Comparison of ENCODE assay signal across 24 cellular contexts in the genomic region with DNA sequence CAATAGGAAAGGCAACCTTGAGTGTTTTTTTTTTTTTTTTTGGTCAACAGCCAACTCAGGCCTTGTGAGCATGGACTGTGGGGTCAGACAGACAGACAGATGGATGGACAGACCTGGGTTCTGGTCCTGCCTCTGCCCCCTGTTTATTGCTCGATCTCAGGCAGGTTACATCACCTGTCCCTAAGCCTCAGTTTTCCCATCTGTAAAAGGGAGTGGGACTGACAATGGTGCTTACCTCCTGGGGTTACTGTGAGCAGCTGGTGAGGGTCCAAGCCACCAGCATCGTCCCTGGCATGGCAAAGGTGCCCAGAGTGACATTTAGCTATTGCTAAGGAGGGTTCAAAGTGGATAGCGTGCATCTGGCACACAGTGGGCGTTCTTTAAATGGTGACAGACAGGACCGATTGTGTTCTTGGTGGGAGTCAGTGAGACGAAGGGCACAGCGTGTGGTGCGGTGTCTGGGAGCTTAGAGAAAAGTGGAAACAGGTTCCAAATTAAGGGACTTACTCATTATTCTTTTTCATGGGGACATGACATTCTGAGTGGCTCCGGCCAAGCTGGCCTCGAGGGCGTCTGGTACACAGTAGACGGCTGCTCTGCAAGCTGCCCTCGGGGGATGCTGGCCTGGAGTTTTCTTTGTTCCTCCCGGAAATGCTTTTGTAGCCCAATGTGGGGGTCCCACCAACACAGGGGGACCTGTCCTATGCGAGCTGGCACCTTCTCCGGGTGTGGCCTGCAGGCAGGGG.
"Had no signal": no experiment of that assay in that cellular context is flagged by ENCODE, and none has a peak within 500 bp of the region (broad histone marks: within the 10 kb centered on the region; RNA-seq: fewer than 3 reads in every experiment).

No MANE protein-coding gene starts in this region.

- DNase-seq: activated CD4-positive, alpha-beta memory T cell treated with anti-CD3 and anti-CD28 coated beads for 36 hours; activated CD4-positive, alpha-beta T cell treated with anti-CD3 and anti-CD28 coated beads for 4 hours; activated gamma-delta T cell treated with Interleukin-2 at 50 U/mL for 16 hours; activated naive CD8-positive, alpha-beta T cell treated with anti-CD3 and anti-CD28 coated beads for 36 hours; activated T-cell treated with anti-CD3 and anti-CD28 coated beads for 4 hours; amniotic stem cell; central memory CD4-positive, alpha-beta T cell; dorsolateral prefrontal cortex; foreskin keratinocyte; mammary epithelial cell; mucosa of descending colon; naive B cell; spleen; stimulated activated CD4-positive, alpha-beta T cell treated with anti-CD3 and anti-CD28 coated beads, Interleukin-4, amount 100 ng/mL, for 4 hours; thyroid gland; uterus had no signal

- FAIRE-seq: colon, pancreas had no signal

- H3K9me3 Mint-ChIP-seq: activated CD4-positive, alpha-beta memory T cell treated with anti-CD3 and anti-CD28 coated beads for 36 hours; activated naive CD8-positive, alpha-beta T cell treated with anti-CD3 and anti-CD28 coated beads for 36 hours; activated T-helper 1 cell treated with anti-CD3 and anti-CD28 coated beads, Interleukin-12 subunit alpha, Interleukin-12 subunit beta, Interleukin-2, Interleukin-4 antibody, amounts not matched to agents 30 ng/mL and 10 ng/mL and 1 ng/mL, durations not matched to agents 14 hours and 24 hours and 36 hours; naive B cell; stimulated activated memory B cell treated with anti-CD40 and anti-IgM and Interleukin-4, amounts not matched to agents 10 μg/mL and 1 μg/mL and 100 μg/mL, for 72 hours; T-helper 2 cell treated with Interferon-gamma antibody and Interleukin-4, amounts not matched to agents 5 μg/mL and 100 μg/mL, for 36 hours; WTC11 had no signal

- H3K27me3 Mint-ChIP-seq: activated CD4-positive, alpha-beta memory T cell treated with anti-CD3 and anti-CD28 coated beads for 36 hours; activated naive CD8-positive, alpha-beta T cell treated with anti-CD3 and anti-CD28 coated beads for 36 hours had no signal

- H3K4me1 Mint-ChIP-seq: activated naive CD8-positive, alpha-beta T cell treated with anti-CD3 and anti-CD28 coated beads for 36 hours; naive B cell; stimulated activated memory B cell treated with anti-CD40 and anti-IgM and Interleukin-4, amounts not matched to agents 10 μg/mL and 1 μg/mL and 100 μg/mL, for 72 hours had no signal

- H3K4me3 Mint-ChIP-seq: activated CD4-positive, alpha-beta memory T cell treated with anti-CD3 and anti-CD28 coated beads for 36 hours; activated naive CD8-positive, alpha-beta T cell treated with anti-CD3 and anti-CD28 coated beads for 36 hours; activated T-helper 1 cell treated with anti-CD3 and anti-CD28 coated beads, Interleukin-12 subunit alpha, Interleukin-12 subunit beta, Interleukin-2, Interleukin-4 antibody, amounts not matched to agents 30 ng/mL and 10 ng/mL and 1 ng/mL, durations not matched to agents 14 hours and 24 hours and 36 hours; stimulated activated memory B cell treated with anti-CD40 and anti-IgM and Interleukin-4, amounts not matched to agents 10 μg/mL and 1 μg/mL and 100 μg/mL, for 72 hours; T-helper 2 cell treated with Interferon-gamma antibody and Interleukin-4, amounts not matched to agents 5 μg/mL and 100 μg/mL, for 36 hours; WTC11 had no signal

- H3K36me3 Mint-ChIP-seq: activated CD4-positive, alpha-beta memory T cell treated with anti-CD3 and anti-CD28 coated beads for 36 hours; activated naive CD8-positive, alpha-beta T cell treated with anti-CD3 and anti-CD28 coated beads for 36 hours; naive B cell; stimulated activated memory B cell treated with anti-CD40 and anti-IgM and Interleukin-4, amounts not matched to agents 10 μg/mL and 1 μg/mL and 100 μg/mL, for 72 hours; WTC11 had no signal

- H3K4me3 ChIP-seq: dorsolateral prefrontal cortex, left lung, mucosa of descending colon, pancreas, spleen, thyroid gland, uterus had no signal

- ATAC-seq: foreskin keratinocyte; left lung; mucosa of descending colon; pancreas; stimulated activated memory B cell treated with anti-CD40 and anti-IgM and Interleukin-4, amounts not matched to agents 10 μg/mL and 1 μg/mL and 100 μg/mL, for 72 hours; WTC11 had no signal

- H3K36me3 ChIP-seq: left lung, neutrophil, pancreas, spleen, thyroid gland, uterus had no signal

- H3K27ac ChIP-seq: foreskin keratinocyte, left lung, neutrophil, pancreas, spleen, thyroid gland, uterus had no signal

- H3K4me1 ChIP-seq: left lung, pancreas, thyroid gland had no signal

- H3K27me3 ChIP-seq: foreskin keratinocyte, left lung, neutrophil, pancreas, thyroid gland, uterus had no signal

- H3K9me3 ChIP-seq: left lung, mucosa of descending colon, neutrophil, pancreas, spleen, thyroid gland, uterus had no signal

- H3K27ac Mint-ChIP-seq: activated CD4-positive, alpha-beta memory T cell treated with anti-CD3 and anti-CD28 coated beads for 36 hours; activated naive CD8-positive, alpha-beta T cell treated with anti-CD3 and anti-CD28 coated beads for 36 hours; activated T-helper 1 cell treated with anti-CD3 and anti-CD28 coated beads, Interleukin-12 subunit alpha, Interleukin-12 subunit beta, Interleukin-2, Interleukin-4 antibody, amounts not matched to agents 30 ng/mL and 10 ng/mL and 1 ng/mL, durations not matched to agents 14 hours and 24 hours and 36 hours; naive B cell; stimulated activated memory B cell treated with anti-CD40 and anti-IgM and Interleukin-4, amounts not matched to agents 10 μg/mL and 1 μg/mL and 100 μg/mL, for 72 hours; T-helper 2 cell treated with Interferon-gamma antibody and Interleukin-4, amounts not matched to agents 5 μg/mL and 100 μg/mL, for 36 hours had no signal
